ENCODE assay signal across 2 cellular contexts in the genomic region with DNA sequence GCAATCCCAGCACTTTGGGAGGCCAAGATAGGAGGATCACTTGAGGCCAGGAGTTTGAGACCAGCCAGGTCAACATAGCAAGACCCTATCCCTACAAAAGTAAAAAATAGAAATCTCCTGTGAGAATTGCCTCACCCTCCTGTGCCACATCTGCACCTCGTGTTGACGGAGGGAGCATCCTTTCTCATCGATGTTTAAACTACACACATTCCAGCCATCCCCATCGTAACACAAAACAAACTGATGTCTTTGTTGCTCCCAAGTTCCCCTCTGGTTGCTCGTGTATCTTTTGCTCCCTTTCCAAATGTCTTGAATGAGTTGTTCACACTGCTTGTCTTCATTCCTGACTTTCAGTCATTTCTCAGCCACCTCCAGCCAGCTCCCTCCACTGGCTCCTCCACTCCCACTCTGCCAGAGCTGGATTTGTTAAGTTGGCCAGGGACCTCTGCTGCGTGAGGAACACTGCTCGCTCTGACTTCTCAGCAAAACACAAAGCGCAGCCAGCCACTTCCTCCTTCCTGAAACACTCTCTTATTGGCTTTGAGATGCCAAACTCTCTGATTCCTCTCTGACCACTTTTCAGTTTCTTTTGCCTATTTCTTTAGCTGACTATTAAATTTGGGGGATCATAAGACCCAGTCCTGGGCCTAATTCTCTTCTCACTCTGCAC.
TF ChIP-seq lines count a peak whose summit lies in the region.

No MANE protein-coding gene starts in this region.

TF ChIP-seq in SK-N-SH, 30 proteins besides CTCF, POLR2A, EP300 and RAD21 (continued from another document):
- TF ChIP-seq, protein P1, sequence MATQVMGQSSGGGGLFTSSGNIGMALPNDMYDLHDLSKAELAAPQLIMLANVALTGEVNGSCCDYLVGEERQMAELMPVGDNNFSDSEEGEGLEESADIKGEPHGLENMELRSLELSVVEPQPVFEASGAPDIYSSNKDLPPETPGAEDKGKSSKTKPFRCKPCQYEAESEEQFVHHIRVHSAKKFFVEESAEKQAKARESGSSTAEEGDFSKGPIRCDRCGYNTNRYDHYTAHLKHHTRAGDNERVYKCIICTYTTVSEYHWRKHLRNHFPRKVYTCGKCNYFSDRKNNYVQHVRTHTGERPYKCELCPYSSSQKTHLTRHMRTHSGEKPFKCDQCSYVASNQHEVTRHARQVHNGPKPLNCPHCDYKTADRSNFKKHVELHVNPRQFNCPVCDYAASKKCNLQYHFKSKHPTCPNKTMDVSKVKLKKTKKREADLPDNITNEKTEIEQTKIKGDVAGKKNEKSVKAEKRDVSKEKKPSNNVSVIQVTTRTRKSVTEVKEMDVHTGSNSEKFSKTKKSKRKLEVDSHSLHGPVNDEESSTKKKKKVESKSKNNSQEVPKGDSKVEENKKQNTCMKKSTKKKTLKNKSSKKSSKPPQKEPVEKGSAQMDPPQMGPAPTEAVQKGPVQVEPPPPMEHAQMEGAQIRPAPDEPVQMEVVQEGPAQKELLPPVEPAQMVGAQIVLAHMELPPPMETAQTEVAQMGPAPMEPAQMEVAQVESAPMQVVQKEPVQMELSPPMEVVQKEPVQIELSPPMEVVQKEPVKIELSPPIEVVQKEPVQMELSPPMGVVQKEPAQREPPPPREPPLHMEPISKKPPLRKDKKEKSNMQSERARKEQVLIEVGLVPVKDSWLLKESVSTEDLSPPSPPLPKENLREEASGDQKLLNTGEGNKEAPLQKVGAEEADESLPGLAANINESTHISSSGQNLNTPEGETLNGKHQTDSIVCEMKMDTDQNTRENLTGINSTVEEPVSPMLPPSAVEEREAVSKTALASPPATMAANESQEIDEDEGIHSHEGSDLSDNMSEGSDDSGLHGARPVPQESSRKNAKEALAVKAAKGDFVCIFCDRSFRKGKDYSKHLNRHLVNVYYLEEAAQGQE (IDR thresholded peaks at IDR 0.05; ENCODE audit: low read depth, low read length): no peak
- TF ChIP-seq JUND (IDR thresholded peaks at IDR 0.05) (no peak), FOXJ3 (CRISPR knock-in tag; IDR thresholded peaks at IDR 0.05) (no peak), RXRA (IDR thresholded peaks at IDR 0.05; ENCODE audit: borderline replicate concordance, low read depth) (no peak)
- TF ChIP-seq, protein P2, sequence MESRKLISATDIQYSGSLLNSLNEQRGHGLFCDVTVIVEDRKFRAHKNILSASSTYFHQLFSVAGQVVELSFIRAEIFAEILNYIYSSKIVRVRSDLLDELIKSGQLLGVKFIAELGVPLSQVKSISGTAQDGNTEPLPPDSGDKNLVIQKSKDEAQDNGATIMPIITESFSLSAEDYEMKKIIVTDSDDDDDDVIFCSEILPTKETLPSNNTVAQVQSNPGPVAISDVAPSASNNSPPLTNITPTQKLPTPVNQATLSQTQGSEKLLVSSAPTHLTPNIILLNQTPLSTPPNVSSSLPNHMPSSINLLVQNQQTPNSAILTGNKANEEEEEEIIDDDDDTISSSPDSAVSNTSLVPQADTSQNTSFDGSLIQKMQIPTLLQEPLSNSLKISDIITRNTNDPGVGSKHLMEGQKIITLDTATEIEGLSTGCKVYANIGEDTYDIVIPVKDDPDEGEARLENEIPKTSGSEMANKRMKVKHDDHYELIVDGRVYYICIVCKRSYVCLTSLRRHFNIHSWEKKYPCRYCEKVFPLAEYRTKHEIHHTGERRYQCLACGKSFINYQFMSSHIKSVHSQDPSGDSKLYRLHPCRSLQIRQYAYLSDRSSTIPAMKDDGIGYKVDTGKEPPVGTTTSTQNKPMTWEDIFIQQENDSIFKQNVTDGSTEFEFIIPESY (IDR thresholded peaks at IDR 0.05; ENCODE audit: borderline replicate concordance, low read depth): no peak
- TF ChIP-seq, protein P3, sequence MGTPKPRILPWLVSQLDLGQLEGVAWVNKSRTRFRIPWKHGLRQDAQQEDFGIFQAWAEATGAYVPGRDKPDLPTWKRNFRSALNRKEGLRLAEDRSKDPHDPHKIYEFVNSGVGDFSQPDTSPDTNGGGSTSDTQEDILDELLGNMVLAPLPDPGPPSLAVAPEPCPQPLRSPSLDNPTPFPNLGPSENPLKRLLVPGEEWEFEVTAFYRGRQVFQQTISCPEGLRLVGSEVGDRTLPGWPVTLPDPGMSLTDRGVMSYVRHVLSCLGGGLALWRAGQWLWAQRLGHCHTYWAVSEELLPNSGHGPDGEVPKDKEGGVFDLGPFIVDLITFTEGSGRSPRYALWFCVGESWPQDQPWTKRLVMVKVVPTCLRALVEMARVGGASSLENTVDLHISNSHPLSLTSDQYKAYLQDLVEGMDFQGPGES (IDR thresholded peaks at IDR 0.05; ENCODE audit: low read depth, low read length): no peak

TF ChIP-seq in SK-N-SH treated with all-trans-retinoic acid at 6 μM for 48 hours, 23 proteins besides CTCF, POLR2A, EP300 and RAD21 (continued from another document):
- TF ChIP-seq, protein P4, sequence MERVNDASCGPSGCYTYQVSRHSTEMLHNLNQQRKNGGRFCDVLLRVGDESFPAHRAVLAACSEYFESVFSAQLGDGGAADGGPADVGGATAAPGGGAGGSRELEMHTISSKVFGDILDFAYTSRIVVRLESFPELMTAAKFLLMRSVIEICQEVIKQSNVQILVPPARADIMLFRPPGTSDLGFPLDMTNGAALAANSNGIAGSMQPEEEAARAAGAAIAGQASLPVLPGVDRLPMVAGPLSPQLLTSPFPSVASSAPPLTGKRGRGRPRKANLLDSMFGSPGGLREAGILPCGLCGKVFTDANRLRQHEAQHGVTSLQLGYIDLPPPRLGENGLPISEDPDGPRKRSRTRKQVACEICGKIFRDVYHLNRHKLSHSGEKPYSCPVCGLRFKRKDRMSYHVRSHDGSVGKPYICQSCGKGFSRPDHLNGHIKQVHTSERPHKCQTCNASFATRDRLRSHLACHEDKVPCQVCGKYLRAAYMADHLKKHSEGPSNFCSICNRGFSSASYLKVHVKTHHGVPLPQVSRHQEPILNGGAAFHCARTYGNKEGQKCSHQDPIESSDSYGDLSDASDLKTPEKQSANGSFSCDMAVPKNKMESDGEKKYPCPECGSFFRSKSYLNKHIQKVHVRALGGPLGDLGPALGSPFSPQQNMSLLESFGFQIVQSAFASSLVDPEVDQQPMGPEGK (CRISPR knock-in tag; IDR thresholded peaks at IDR 0.05; ENCODE audit: borderline replicate concordance): no peak
- no peak for TF ChIP-seq ARNTL (CRISPR knock-in tag; IDR thresholded peaks at IDR 0.05; ENCODE audit: borderline replicate concordance, low read depth)
- TF ChIP-seq ESRRG (CRISPR knock-in tag; IDR thresholded peaks at IDR 0.05): no peak
- TF ChIP-seq TOX (CRISPR knock-in tag; IDR thresholded peaks at IDR 0.05; ENCODE audit: borderline replicate concordance): no peak
- TF ChIP-seq GLIS3 (CRISPR knock-in tag; IDR thresholded peaks at IDR 0.05): no peak
- TF ChIP-seq CSDC2 (CRISPR knock-in tag; IDR thresholded peaks at IDR 0.05): no peak
- TF ChIP-seq, protein P5, sequence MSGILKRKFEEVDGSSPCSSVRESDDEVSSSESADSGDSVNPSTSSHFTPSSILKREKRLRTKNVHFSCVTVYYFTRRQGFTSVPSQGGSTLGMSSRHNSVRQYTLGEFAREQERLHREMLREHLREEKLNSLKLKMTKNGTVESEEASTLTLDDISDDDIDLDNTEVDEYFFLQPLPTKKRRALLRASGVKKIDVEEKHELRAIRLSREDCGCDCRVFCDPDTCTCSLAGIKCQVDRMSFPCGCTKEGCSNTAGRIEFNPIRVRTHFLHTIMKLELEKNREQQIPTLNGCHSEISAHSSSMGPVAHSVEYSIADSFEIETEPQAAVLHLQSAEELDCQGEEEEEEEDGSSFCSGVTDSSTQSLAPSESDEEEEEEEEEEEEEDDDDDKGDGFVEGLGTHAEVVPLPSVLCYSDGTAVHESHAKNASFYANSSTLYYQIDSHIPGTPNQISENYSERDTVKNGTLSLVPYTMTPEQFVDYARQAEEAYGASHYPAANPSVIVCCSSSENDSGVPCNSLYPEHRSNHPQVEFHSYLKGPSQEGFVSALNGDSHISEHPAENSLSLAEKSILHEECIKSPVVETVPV (CRISPR knock-in tag; IDR thresholded peaks at IDR 0.05): no peak
- TF ChIP-seq TCF4 (CRISPR knock-in tag; IDR thresholded peaks at IDR 0.05; ENCODE audit: borderline replicate concordance): no peak
- no peak for TF ChIP-seq ZC3H10 (CRISPR knock-in tag; IDR thresholded peaks at IDR 0.05)
- TF ChIP-seq ZNF565 (CRISPR knock-in tag; conservative IDR thresholded peaks at IDR 0.05; ENCODE audit: low read depth): no peak
- TF ChIP-seq, protein P6, sequence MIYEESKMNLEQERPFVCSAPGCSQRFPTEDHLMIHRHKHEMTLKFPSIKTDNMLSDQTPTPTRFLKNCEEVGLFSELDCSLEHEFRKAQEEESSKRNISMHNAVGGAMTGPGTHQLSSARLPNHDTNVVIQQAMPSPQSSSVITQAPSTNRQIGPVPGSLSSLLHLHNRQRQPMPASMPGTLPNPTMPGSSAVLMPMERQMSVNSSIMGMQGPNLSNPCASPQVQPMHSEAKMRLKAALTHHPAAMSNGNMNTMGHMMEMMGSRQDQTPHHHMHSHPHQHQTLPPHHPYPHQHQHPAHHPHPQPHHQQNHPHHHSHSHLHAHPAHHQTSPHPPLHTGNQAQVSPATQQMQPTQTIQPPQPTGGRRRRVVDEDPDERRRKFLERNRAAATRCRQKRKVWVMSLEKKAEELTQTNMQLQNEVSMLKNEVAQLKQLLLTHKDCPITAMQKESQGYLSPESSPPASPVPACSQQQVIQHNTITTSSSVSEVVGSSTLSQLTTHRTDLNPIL (CRISPR knock-in tag; IDR thresholded peaks at IDR 0.05; ENCODE audit: low read depth): no peak
- TF ChIP-seq ISL1 (CRISPR knock-in tag; IDR thresholded peaks at IDR 0.05): no peak
- TF ChIP-seq, protein P7, sequence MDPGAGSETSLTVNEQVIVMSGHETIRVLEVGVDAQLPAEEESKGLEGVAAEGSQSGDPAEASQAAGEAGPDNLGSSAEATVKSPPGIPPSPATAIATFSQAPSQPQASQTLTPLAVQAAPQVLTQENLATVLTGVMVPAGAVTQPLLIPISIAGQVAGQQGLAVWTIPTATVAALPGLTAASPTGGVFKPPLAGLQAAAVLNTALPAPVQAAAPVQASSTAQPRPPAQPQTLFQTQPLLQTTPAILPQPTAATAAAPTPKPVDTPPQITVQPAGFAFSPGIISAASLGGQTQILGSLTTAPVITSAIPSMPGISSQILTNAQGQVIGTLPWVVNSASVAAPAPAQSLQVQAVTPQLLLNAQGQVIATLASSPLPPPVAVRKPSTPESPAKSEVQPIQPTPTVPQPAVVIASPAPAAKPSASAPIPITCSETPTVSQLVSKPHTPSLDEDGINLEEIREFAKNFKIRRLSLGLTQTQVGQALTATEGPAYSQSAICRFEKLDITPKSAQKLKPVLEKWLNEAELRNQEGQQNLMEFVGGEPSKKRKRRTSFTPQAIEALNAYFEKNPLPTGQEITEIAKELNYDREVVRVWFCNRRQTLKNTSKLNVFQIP (CRISPR knock-in tag; IDR thresholded peaks at IDR 0.05; ENCODE audit: borderline replicate concordance, low read depth): no peak
- no peak for TF ChIP-seq SNAI2 (CRISPR knock-in tag; IDR thresholded peaks at IDR 0.05)
- no peak for TF ChIP-seq PPARA (CRISPR knock-in tag; IDR thresholded peaks at IDR 0.05; ENCODE audit: borderline replicate concordance)
- no peak for TF ChIP-seq OSR1 (CRISPR knock-in tag; IDR thresholded peaks at IDR 0.05)
- TF ChIP-seq ZNF8 (CRISPR knock-in tag; IDR thresholded peaks at IDR 0.05): no peak
- TF ChIP-seq RARB (CRISPR knock-in tag; IDR thresholded peaks at IDR 0.05): no peak
